In genomic region chr1:89475269-89475668, GRCh38 we compare ENCODE assay signal across 1 cellular context.
"Had no signal": no experiment of that assay in that cellular context is flagged by ENCODE, and none has a peak within 500 bp of the region (broad histone marks: within the 10 kb centered on the region; RNA-seq: fewer than 3 reads in every experiment).

No MANE protein-coding gene starts in this region.

- H3K4me3 ChIP-seq: GM12878 had no signal

- ATAC-seq: GM12878 had no signal
